8 cellular contexts compared by ENCODE assay signal in genomic region chr1:102952400-102952799, GRCh38.
"Had no signal": no experiment of that assay in that cellular context is flagged by ENCODE, and none has a peak within 500 bp of the region (broad histone marks: within the 10 kb centered on the region; RNA-seq: fewer than 3 reads in every experiment).

No MANE protein-coding gene starts in this region.

- DNase-seq: IMR-90, KBM-7, KG1 had no signal

- H3K27ac ChIP-seq: HL-60, KMS-11 had no signal

- H3K4me2 ChIP-seq: KMS-11 had no signal

- H3K4me3 ChIP-seq: K562 had no signal

- FAIRE-seq: HepG2, HTR-8/SVneo, K562 had no signal

- ATAC-seq: HepG2, K562 had no signal

- H3K9ac ChIP-seq: KMS-11 had no signal
